In the genomic region with DNA sequence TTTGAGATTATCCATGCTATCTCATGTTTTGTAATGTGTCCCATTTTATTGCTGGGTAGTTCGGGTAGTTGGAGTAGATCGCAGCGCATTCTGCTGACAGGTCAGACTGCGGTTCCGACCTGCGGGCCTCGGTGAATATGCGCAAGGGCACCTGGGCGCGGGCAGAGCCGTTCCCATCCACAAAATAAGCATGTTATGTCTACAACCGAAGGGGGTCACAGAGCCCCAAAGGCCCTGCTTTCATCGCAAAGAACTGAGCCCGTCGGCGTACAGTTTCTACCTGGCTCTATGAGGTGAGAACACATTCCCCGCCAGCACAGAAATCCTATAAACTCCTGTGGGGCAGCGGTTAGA, we compare ENCODE assay signal across 8 cellular contexts.
DNase-seq lines count a peak whose midpoint lies in the region; ATAC-seq and TF ChIP-seq lines count a peak whose summit lies in the region.

No MANE protein-coding gene starts in this region.

- H3K4me1 ChIP-seq in cardiac muscle cell (ENCODE audit: low read depth), result no peaks in the 10 kb centered on the region
- H3K4me1 ChIP-seq in adipocyte (ENCODE audit: control insufficient read depth, insufficient read depth, low read length), result peaks cover 13% of the 10 kb centered on the region
- peaks cover 0 to 25% (median 18%) of the 10 kb centered on the region in 4 donors for H3K4me1 ChIP-seq in upper lobe of left lung

- WGBS in lower leg skin, 2 donors, result 13 to 15% methylated on average over 18 of the region's 18 CpGs
- WGBS in upper lobe of left lung, 2 donors, result 37 to 41% methylated on average over 18 of the region's 18 CpGs

- H3K27ac ChIP-seq in cardiac muscle cell (no peak overlapping the region), upper lobe of left lung (no peak overlapping the region)

- H3K9me3 ChIP-seq in cardiac muscle cell (ENCODE audit: low read depth), result no peaks in the 10 kb centered on the region
- H3K9me3 ChIP-seq in adipocyte (ENCODE audit: control insufficient read depth, low read length), result peaks cover 13% of the 10 kb centered on the region
- peaks cover 0 to 13% (median 5%) of the 10 kb centered on the region in 4 donors for H3K9me3 ChIP-seq in upper lobe of left lung

- DNase-seq in cardiac muscle cell (ENCODE audit: low read depth in 1 of 2, low spot score in 1 of 2) (peak in 1 of 2 donors; percentile 0), left ventricle myocardium superior (no peak), adipocyte (ENCODE audit: low read depth) (no peak), lower leg skin (ENCODE audit: low spot score in 2 of 2) (no peak), upper lobe of left lung (peak in 1 of 2 donors; percentile 34), H4 (ENCODE audit: low spot score) (no peak), SHP77 (lab: John Stamatoyannopoulos, UW) (no peak)

- no peak for TF ChIP-seq EP300 in upper lobe of left lung (IDR thresholded peaks at IDR 0.05)

- intact Hi-C loops in left ventricle myocardium superior (cut with micrococcal nuclease), result no loop called here
- intact Hi-C loops in lower leg skin (cut with DNase I; ENCODE audit: low total_unique reads), result no loop called here

- H3K36me3 ChIP-seq in cardiac muscle cell, result no peaks in the 10 kb centered on the region
- H3K36me3 ChIP-seq in adipocyte (ENCODE audit: control insufficient read depth, insufficient read depth, low read length, severe bottlenecking), result no peaks in the 10 kb centered on the region
- H3K36me3 ChIP-seq in upper lobe of left lung, result no peaks in the 10 kb centered on the region

- no peak for TF ChIP-seq POLR2A in lower leg skin (IDR thresholded peaks at IDR 0.05)
- no peak for TF ChIP-seq POLR2A in upper lobe of left lung (IDR thresholded peaks at IDR 0.05)

- no peak for TF ChIP-seq CTCF in cardiac muscle cell (IDR thresholded peaks at IDR 0.05; ENCODE audit: low read depth, low read length)
- TF ChIP-seq CTCF in lower leg skin (IDR thresholded peaks at IDR 0.05), result no peak
- TF ChIP-seq CTCF in upper lobe of left lung (IDR thresholded peaks at IDR 0.05), result no peak

- H3K9ac ChIP-seq in adipocyte (ENCODE audit: low read length), result peak overlapping the region; percentile 95

- H3K27me3 ChIP-seq in cardiac muscle cell (peaks cover 53% of the 10 kb centered on the region), adipocyte (replicated peaks; ENCODE audit: control insufficient read depth, insufficient read depth, low read length) (peaks cover 34% of the 10 kb centered on the region), upper lobe of left lung (peaks cover 0 to 27% (median 13%) of the 10 kb centered on the region in 4 donors)

- H3K4me3 ChIP-seq in cardiac muscle cell (peak overlapping the region; percentile 42), adipocyte (ENCODE audit: low read length) (peak overlapping the region; percentile 86), lower leg skin (ENCODE audit: low read depth, poor library complexity, severe bottlenecking) (peak overlapping the region; percentile 24), upper lobe of left lung (peak overlapping the region; percentile 0 to 54 (median 46))

- ATAC-seq in left ventricle myocardium superior (no peak), upper lobe of left lung (ENCODE audit: low FRiP score in 2 of 2) (no peak), HG03097 (IDR thresholded peaks at IDR 0.05; ENCODE audit: low FRiP score, unreplicated experiment) (no peak)

Comparison
In these comparisons a context has a peak if more than half of its experiments do, and no peak if none do; other contexts are left out.
1. H3K4me3 ChIP-seq: peak in every context shown above with its lines; median percentile 86 in adipocyte; 46 in upper lobe of left lung; 42 in cardiac muscle cell; 24 in lower leg skin.